ENCODE assay signal across 8 cellular contexts in the genomic region with DNA sequence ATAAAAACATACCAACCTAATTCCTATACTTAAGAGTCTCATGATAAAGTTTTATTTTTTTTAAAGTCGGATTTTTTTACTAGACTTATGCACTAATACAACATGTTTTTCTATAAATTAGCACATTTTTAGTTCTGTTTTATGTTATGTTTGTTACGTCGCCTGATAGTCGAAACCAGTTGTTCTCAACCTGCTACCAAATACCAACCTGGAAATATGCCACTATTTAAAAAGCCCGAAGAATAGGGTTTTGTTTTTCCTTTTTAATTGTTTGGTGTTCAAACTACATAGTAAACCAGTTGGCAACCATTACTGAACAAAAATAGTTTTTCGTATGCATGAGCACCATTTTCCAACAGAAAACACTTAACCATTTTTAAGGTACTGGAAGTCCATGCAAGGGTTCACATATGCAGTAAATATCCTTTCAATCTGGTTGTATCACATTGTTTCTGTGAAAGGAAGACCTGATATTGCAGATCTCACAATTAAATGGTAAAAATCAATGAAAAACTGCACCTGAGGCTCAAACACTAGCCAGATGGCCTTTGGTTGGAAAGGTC. TPM values are rescaled to one million over a fixed set of nuclear protein-coding genes. Genes with fewer than 3 reads are reported as not detected.
DNase-seq lines count a peak whose midpoint lies in the region; ATAC-seq, FAIRE-seq and TF ChIP-seq lines count a peak whose summit lies in the region.

No MANE protein-coding gene starts in this region.

- intact Hi-C loops in naive thymus-derived CD4-positive, alpha-beta T cell (cut with micrococcal nuclease), result no loop called here

- no peak overlapping the region for H3K27ac Mint-ChIP-seq in naive thymus-derived CD4-positive, alpha-beta T cell

- peak overlapping the region; percentile 96 for H3K4me3 ChIP-seq in ACC112 (ENCODE audit: low read depth, low read length)
- H3K4me3 ChIP-seq in KMS-11 (IDR thresholded peaks at IDR 0.05; ENCODE audit: insufficient read depth, low read depth, low read length), result peak overlapping the region; percentile 31
- peak overlapping the region; percentile 80 for H3K4me3 ChIP-seq in ectodermal cell (ENCODE audit: insufficient read depth, low read depth, low read length)
- no peak overlapping the region for H3K4me3 ChIP-seq in naive thymus-derived CD4-positive, alpha-beta T cell (ENCODE audit: low read length)

- FAIRE-seq in RCC 7860 (lab: Jason Lieb, UNC), result no peak

- H3K36me3 Mint-ChIP-seq in naive thymus-derived CD4-positive, alpha-beta T cell, result peaks cover 0 to 5% (median 0%) of the 10 kb centered on the region in 5 donors

- H3K9me3 ChIP-seq in ectodermal cell (ENCODE audit: control insufficient read depth, low read length), result no peaks in the 10 kb centered on the region
- H3K9me3 ChIP-seq in naive thymus-derived CD4-positive, alpha-beta T cell (ENCODE audit: control insufficient read depth in 2 of 3, low read length in 3 of 3), result no peaks in the 10 kb centered on the region

- H3K27me3 ChIP-seq in ACC112 (ENCODE audit: insufficient read depth, low read length) (no peaks in the 10 kb centered on the region), KMS-11 (ENCODE audit: insufficient read depth, low read depth) (no peaks in the 10 kb centered on the region), ectodermal cell (ENCODE audit: control insufficient read depth, insufficient read depth, low read length, poor library complexity, severe bottlenecking) (peaks cover 4% of the 10 kb centered on the region)
- peaks cover 0 to 13% of the 10 kb centered on the region in 2 donors for H3K27me3 ChIP-seq in naive thymus-derived CD4-positive, alpha-beta T cell (ENCODE audit: control insufficient read depth in 2 of 2, insufficient read depth in 2 of 2, low read length in 2 of 2)

- DNase-seq in naive thymus-derived CD4-positive, alpha-beta T cell, result no peak
- DNase-seq in RCC 7860 (ENCODE audit: low spot score), result no peak
- no peak for DNase-seq in SIG-M5 treated with dmso at 0.1 percent for 504 hours (lab: John Stamatoyannopoulos, UW; ENCODE audit: unreplicated experiment)

- no peaks in the 10 kb centered on the region for H4K20me1 ChIP-seq in KMS-11 (ENCODE audit: insufficient read depth)

- peaks cover 0 to 8% (median 0%) of the 10 kb centered on the region in 11 donors for H3K9me3 Mint-ChIP-seq in naive thymus-derived CD4-positive, alpha-beta T cell

- peaks cover 42 to 58% (median 57%) of the 10 kb centered on the region in 5 donors for H3K27me3 Mint-ChIP-seq in naive thymus-derived CD4-positive, alpha-beta T cell

- peak overlapping the region; percentile 77 for H2AFZ ChIP-seq in ACC112 (ENCODE audit: low read length, unreplicated experiment)
- peak overlapping the region; percentile 91; the same call in 1 of the 2 replicates for H2AFZ ChIP-seq in KMS-11 (ENCODE audit: low read depth)

- no peak for TF ChIP-seq CTCF in KMS-11 (conservative IDR thresholded peaks at IDR 0.05; ENCODE audit: low read depth, low read length)

- no peak for ATAC-seq in naive thymus-derived CD4-positive, alpha-beta T cell
- ATAC-seq in HG02884 (IDR thresholded peaks at IDR 0.05; ENCODE audit: unreplicated experiment), result no peak
- ATAC-seq in HG03469 (IDR thresholded peaks at IDR 0.05; ENCODE audit: unreplicated experiment), result no peak

- POLR2A ChIA-PET in naive thymus-derived CD4-positive, alpha-beta T cell (lab: Charles Lee), result no interaction called here

- 42 to 62% methylated on average over 1 to 2 of the region's 6 CpGs for WGBS in ectodermal cell, 2 experiments

- H3K4me1 ChIP-seq in ACC112 (ENCODE audit: control insufficient read depth, insufficient read depth, low read length, unreplicated experiment) (peaks cover 17% of the 10 kb centered on the region), KMS-11 (ENCODE audit: low read depth, poor library complexity, severe bottlenecking) (peaks cover 18% of the 10 kb centered on the region), ectodermal cell (ENCODE audit: control insufficient read depth, insufficient read depth, low read length) (peaks cover 5% of the 10 kb centered on the region)
- no peaks in the 10 kb centered on the region for H3K4me1 ChIP-seq in naive thymus-derived CD4-positive, alpha-beta T cell (ENCODE audit: control insufficient read depth in 2 of 2, insufficient read depth in 2 of 2, low read length in 2 of 2)

- H3K9ac ChIP-seq in KMS-11, result peak overlapping the region; percentile 71; the same call in 1 of the 2 replicates

- peaks cover 8 to 18% (median 16%) of the 10 kb centered on the region in 7 donors for H3K4me1 Mint-ChIP-seq in naive thymus-derived CD4-positive, alpha-beta T cell

- peaks cover 68% of the 10 kb centered on the region for H3K79me2 ChIP-seq in ACC112 (ENCODE audit: control insufficient read depth, insufficient read depth, low read length, unreplicated experiment)
- peaks cover 22% of the 10 kb centered on the region for H3K79me2 ChIP-seq in KMS-11 (ENCODE audit: insufficient read depth, low read depth)

- H3K36me3 ChIP-seq in ACC112 (ENCODE audit: insufficient read depth, low read length), result no peaks in the 10 kb centered on the region
- no peaks in the 10 kb centered on the region for H3K36me3 ChIP-seq in KMS-11 (ENCODE audit: insufficient read depth)
- no peaks in the 10 kb centered on the region for H3K36me3 ChIP-seq in ectodermal cell (ENCODE audit: control insufficient read depth, insufficient read depth, low read length)
- H3K36me3 ChIP-seq in naive thymus-derived CD4-positive, alpha-beta T cell (ENCODE audit: control insufficient read depth in 2 of 3, insufficient read depth in 3 of 3, low read length in 3 of 3), result no peaks in the 10 kb centered on the region

- peak overlapping the region; percentile 10 to 77 (median 63) for H3K4me3 Mint-ChIP-seq in naive thymus-derived CD4-positive, alpha-beta T cell

- H3K27ac ChIP-seq in ACC112 (ENCODE audit: low read depth, low read length) (no peak overlapping the region), KMS-11 (no peak overlapping the region), ectodermal cell (ENCODE audit: insufficient read depth, low read depth, low read length, poor library complexity, severe bottlenecking) (no peak overlapping the region)
- H3K27ac ChIP-seq in naive thymus-derived CD4-positive, alpha-beta T cell (ENCODE audit: low read depth, low read length), result no peak overlapping the region

- CTCF ChIA-PET in naive thymus-derived CD4-positive, alpha-beta T cell (lab: Charles Lee), result no interaction called here

- H3K4me2 ChIP-seq in KMS-11, result peak overlapping the region; percentile 79

RNA-seq across cellular contexts. Expression of gene WDFY3, which starts 1.4 kb away (rescaled TPM):
- 17.2 TPM for polyA plus RNA-seq in ectodermal cell (2013, experiment 1 of 4)
- 22.0 TPM for polyA plus RNA-seq in ectodermal cell (2013, experiment 2 of 4)
- 16.8 TPM for polyA plus RNA-seq in ectodermal cell (2013, experiment 3 of 4)
- polyA plus RNA-seq in ectodermal cell (2013, experiment 4 of 4), result 25.5 TPM
- 10 to 100 TPM in 1 of 5 experiments, 1 to 10 TPM in 3, under 1 TPM in 1; 0.07 to 31.4 (median 1.6) TPM for total RNA-seq in naive thymus-derived CD4-positive, alpha-beta T cell
- polyA plus RNA-seq in naive thymus-derived CD4-positive, alpha-beta T cell, result not detected
